In genomic region chr18:54357660-54358494, GRCh38 we compare ENCODE assay signal across 8 cellular contexts. TPM values are rescaled to one million over a fixed set of nuclear protein-coding genes. Genes with fewer than 3 reads are reported as not detected.
A peak's percentile ranks its signal among the peaks of the same experiment; 100 is the strongest.
DNase-seq lines count a peak whose midpoint lies in the region; ATAC-seq, FAIRE-seq and TF ChIP-seq lines count a peak whose summit lies in the region.

TSS of gene C18orf54 (plus strand) at chr18:54357906. CDS start at chr18:54360573, 2,667 bp downstream.
TSS of gene STARD6 (minus strand) at chr18:54357858. CDS start at chr18:54354573, 3,285 bp downstream.

- FAIRE-seq in HTR-8/SVneo (lab: Jason Lieb, UNC): peak; percentile 67

- peak; percentile 42 for TF ChIP-seq CTCF in endothelial cell (IDR thresholded peaks at IDR 0.05; ENCODE audit: unreplicated experiment)

- peak within 1 kb of the TSS; percentile 97 for H3K27ac Mint-ChIP-seq in activated CD8-positive, alpha-beta memory T cell treated with anti-CD3 and anti-CD28 coated beads, Interleukin-2, amount 10 ng/mL, durations not matched to agents 7 days and 5 days
- H3K27ac Mint-ChIP-seq in endothelial cell (ENCODE audit: unreplicated experiment): peak within 1 kb of the TSS; percentile 96

- peaks cover 24% of the 10 kb centered on the region for H3K36me3 Mint-ChIP-seq in activated CD8-positive, alpha-beta memory T cell treated with anti-CD3 and anti-CD28 coated beads, Interleukin-2, amount 10 ng/mL, durations not matched to agents 7 days and 5 days
- peaks cover 12% of the 10 kb centered on the region for H3K36me3 Mint-ChIP-seq in endothelial cell (ENCODE audit: low read depth, unreplicated experiment)

- CTCF ChIA-PET in activated CD8-positive, alpha-beta memory T cell treated with anti-CD3 and anti-CD28 coated beads, Interleukin-2, amount 10 ng/mL, durations not matched to agents 7 days and 5 days (lab: Charles Lee): interaction anchor here (0.6 to 3.2 kb wide), 19 partner anchors 14 to 330 kb away, joined by 3 to 19 read pairs (median 4); partner anchors contain the start of genes MBD2 and POLI

- peak; percentile 91 for ATAC-seq in GM21381 (IDR thresholded peaks at IDR 0.05; ENCODE audit: unreplicated experiment)
- peak; percentile 96 for ATAC-seq in activated CD8-positive, alpha-beta memory T cell treated with anti-CD3 and anti-CD28 coated beads, Interleukin-2, amount 10 ng/mL, durations not matched to agents 7 days and 5 days

- H3K4me1 Mint-ChIP-seq in activated CD8-positive, alpha-beta memory T cell treated with anti-CD3 and anti-CD28 coated beads, Interleukin-2, amount 10 ng/mL, durations not matched to agents 7 days and 5 days: peaks cover 25% of the 10 kb centered on the region
- H3K4me1 Mint-ChIP-seq in endothelial cell (ENCODE audit: unreplicated experiment): peaks cover 14% of the 10 kb centered on the region

- H3K9me3 Mint-ChIP-seq in activated CD8-positive, alpha-beta memory T cell treated with anti-CD3 and anti-CD28 coated beads, Interleukin-2, amount 10 ng/mL, durations not matched to agents 7 days and 5 days (ENCODE audit: low read depth): no peaks in the 10 kb centered on the region
- no peaks in the 10 kb centered on the region for H3K9me3 Mint-ChIP-seq in endothelial cell (ENCODE audit: unreplicated experiment)

- H3K4me3 Mint-ChIP-seq in activated CD8-positive, alpha-beta memory T cell treated with anti-CD3 and anti-CD28 coated beads, Interleukin-2, amount 10 ng/mL, durations not matched to agents 7 days and 5 days: peak within 1 kb of the TSS; percentile 95
- H3K4me3 Mint-ChIP-seq in endothelial cell (ENCODE audit: unreplicated experiment): peak within 1 kb of the TSS; percentile 98

- DNase-seq in D341Med (ENCODE audit: low spot score) (peak; percentile 100), HTR-8/SVneo (ENCODE audit: insufficient read length, low spot score) (peak; percentile 75), NOMO-1 (lab: John Stamatoyannopoulos, UW; ENCODE audit: unreplicated experiment in 2 of 2) (peak; percentile 88 to 94), endothelial cell (ENCODE audit: low spot score) (peak; percentile 92), midbrain (lab: John Stamatoyannopoulos, UW) (peak; percentile 92)
- peak; percentile 94 for DNase-seq in activated CD8-positive, alpha-beta memory T cell treated with anti-CD3 and anti-CD28 coated beads, Interleukin-2, amount 10 ng/mL, durations not matched to agents 7 days and 5 days
- peak; percentile 84 to 87 for DNase-seq in stimulated activated CD8-positive, alpha-beta memory T cell treated with anti-CD3 and anti-CD28 coated beads, Interleukin-15, amount 100 ng/mL, for 48 hours (ENCODE audit: low read depth in 2 of 2)

- H3K27me3 Mint-ChIP-seq in activated CD8-positive, alpha-beta memory T cell treated with anti-CD3 and anti-CD28 coated beads, Interleukin-2, amount 10 ng/mL, durations not matched to agents 7 days and 5 days: no peaks in the 10 kb centered on the region
- peaks cover 6% of the 10 kb centered on the region for H3K27me3 Mint-ChIP-seq in endothelial cell (ENCODE audit: unreplicated experiment)

RNA-seq across cellular contexts. Expression of gene C18orf54, which starts in this region (rescaled TPM):
- 10 to 100 TPM; 13.9 to 16.4 TPM for total RNA-seq in activated CD8-positive, alpha-beta memory T cell treated with anti-CD3 and anti-CD28 coated beads, Interleukin-2, amount 10 ng/mL, durations not matched to agents 7 days and 5 days
- 19.2 TPM for total RNA-seq in endothelial cell (ENCODE audit: unreplicated experiment)

RNA-seq across cellular contexts. Expression of gene STARD6, which starts in this region (rescaled TPM):
- total RNA-seq in activated CD8-positive, alpha-beta memory T cell treated with anti-CD3 and anti-CD28 coated beads, Interleukin-2, amount 10 ng/mL, durations not matched to agents 7 days and 5 days: under 1 TPM; 0.20 to 0.61 TPM
- total RNA-seq in endothelial cell (ENCODE audit: unreplicated experiment): 0.54 TPM

Comparison
In these comparisons a context has a peak if more than half of its experiments do, and no peak if none do; other contexts are left out.
1. Peak in every context shown above with its lines: DNase-seq and ATAC-seq.